9 cellular contexts compared by ENCODE assay signal in genomic region chr1:21509351-21510112, GRCh38. TPM values are rescaled to one million over a fixed set of nuclear protein-coding genes. Genes with fewer than 3 reads are reported as not detected.
A peak's percentile ranks its signal among the peaks of the same experiment; 100 is the strongest.
DNase-seq lines count a peak whose midpoint lies in the region; ATAC-seq and TF ChIP-seq lines count a peak whose summit lies in the region.
"Had no signal": no experiment of that assay in that cellular context is flagged by ENCODE, and none has a peak within 500 bp of the region (broad histone marks: within the 10 kb centered on the region; RNA-seq: fewer than 3 reads in every experiment).

Gene ALPL, plus strand, starts transcription at chr1:21509423. Its CDS starts 44,659 bp downstream, at chr1:21554082.

- H3K79me1 ChIP-seq in mesenchymal stem cell (replicated peaks; ENCODE audit: low read length, poor library complexity, severe bottlenecking), result no peaks in the 10 kb centered on the region

- peak within 1 kb of the TSS; percentile 78 for H4K8ac ChIP-seq in mesenchymal stem cell (ENCODE audit: low read length)

- peak within 1 kb of the TSS; percentile 70 for H3K4me3 Mint-ChIP-seq in activated T-cell treated with anti-CD3 and anti-CD28 coated beads, Interleukin-2, amount 50 U/mL, for 72 hours
- H3K4me3 Mint-ChIP-seq in type B pancreatic cell, result peak within 1 kb of the TSS; percentile 87

- no peak within 1 kb of the TSS for H2BK5ac ChIP-seq in mesenchymal stem cell (ENCODE audit: low read depth, low read length, poor library complexity, severe bottlenecking)

- intact Hi-C loops in dorsolateral prefrontal cortex (cut with DNase I), result loop anchor here (2.0 to 10.0 kb wide), 4 partner anchors 147 to 455 kb away; partner anchors contain the start of gene USP48 (in 1 of the 2)

- H3K4me1 ChIP-seq in mesenchymal stem cell (ENCODE audit: control insufficient read depth, insufficient read depth, low read depth, low read length), result peaks cover 37% of the 10 kb centered on the region

- no peak within 1 kb of the TSS for H3K27ac Mint-ChIP-seq in activated T-cell treated with anti-CD3 and anti-CD28 coated beads, Interleukin-2, amount 50 U/mL, for 72 hours
- H3K27ac Mint-ChIP-seq in type B pancreatic cell, result peak within 1 kb of the TSS; percentile 21

- DNase-seq in activated T-cell treated with anti-CD3 and anti-CD28 coated beads, Interleukin-2, amount 50 U/mL, for 72 hours, result no peak
- DNase-seq in activated T-cell treated with anti-CD3 and anti-CD28 coated beads for 4 hours (no peak), dorsolateral prefrontal cortex (no peak), mesenchymal stem cell (no peak), type B pancreatic cell (ENCODE audit: extremely low spot score, unreplicated experiment) (no peak), medulla oblongata (ENCODE audit: extremely low spot score) (no peak), NCI-H1436 (lab: John Stamatoyannopoulos, UW) (no peak), cortex of kidney (lab: John Stamatoyannopoulos, UW) (no peak)
- DNase-seq: DND-41 had no signal

- peak within 1 kb of the TSS; percentile 24 for H2AK5ac ChIP-seq in mesenchymal stem cell (ENCODE audit: low read length, severe bottlenecking)

- peaks cover 6% of the 10 kb centered on the region for H3K4me1 Mint-ChIP-seq in activated T-cell treated with anti-CD3 and anti-CD28 coated beads, Interleukin-2, amount 50 U/mL, for 72 hours (ENCODE audit: low read depth)
- peaks cover 16% of the 10 kb centered on the region for H3K4me1 Mint-ChIP-seq in type B pancreatic cell (ENCODE audit: unreplicated experiment)

- H3K27me3 Mint-ChIP-seq in activated T-cell treated with anti-CD3 and anti-CD28 coated beads, Interleukin-2, amount 50 U/mL, for 72 hours (ENCODE audit: low read depth), result peaks cover 57% of the 10 kb centered on the region
- H3K27me3 Mint-ChIP-seq in type B pancreatic cell, result peaks cover 44% of the 10 kb centered on the region

- peak within 1 kb of the TSS; percentile 84 for H3K9ac ChIP-seq in mesenchymal stem cell (ENCODE audit: low read length)

- H3K4me3 ChIP-seq in dorsolateral prefrontal cortex, result peak within 1 kb of the TSS in 56 of 59 donors; percentile 14 to 62 (median 45)
- peak within 1 kb of the TSS; percentile 51 to 79 for H3K4me3 ChIP-seq in mesenchymal stem cell (ENCODE audit: insufficient read depth in 1 of 2, low read depth in 1 of 2, low read length in 2 of 2)

- no peak within 1 kb of the TSS for H4K91ac ChIP-seq in mesenchymal stem cell (ENCODE audit: low read length)

- peak within 1 kb of the TSS; percentile 24 to 37 for H3K4ac ChIP-seq in mesenchymal stem cell (ENCODE audit: low read depth in 1 of 2, low read length in 2 of 2)

- H2BK15ac ChIP-seq in mesenchymal stem cell (ENCODE audit: low read depth, poor library complexity, severe bottlenecking), result peak within 1 kb of the TSS; percentile 73

- WGBS in mesenchymal stem cell, result 2% methylated on average over 65 of the region's 67 CpGs

- H3K27ac ChIP-seq in dorsolateral prefrontal cortex (peak within 1 kb of the TSS in 13 of 59 donors; percentile 6 to 53 (median 33)), mesenchymal stem cell (ENCODE audit: low read length, poor library complexity, severe bottlenecking) (no peak within 1 kb of the TSS)

- H3K27me3 ChIP-seq in dorsolateral prefrontal cortex, result peaks cover 0 to 20% (median 7%) of the 10 kb centered on the region in 45 donors
- H3K27me3 ChIP-seq in mesenchymal stem cell (ENCODE audit: control insufficient read depth in 1 of 2, insufficient read depth in 1 of 2, low read length in 2 of 2), result peaks cover 10 to 64% of the 10 kb centered on the region in 2 experiments

- peak within 1 kb of the TSS; percentile 84 for H3K4me2 ChIP-seq in mesenchymal stem cell (ENCODE audit: low read length, poor library complexity, severe bottlenecking)

- H3K9me3 Mint-ChIP-seq in activated T-cell treated with anti-CD3 and anti-CD28 coated beads, Interleukin-2, amount 50 U/mL, for 72 hours, result no peaks in the 10 kb centered on the region
- no peaks in the 10 kb centered on the region for H3K9me3 Mint-ChIP-seq in type B pancreatic cell

- no peak for ATAC-seq in activated T-cell treated with anti-CD3 and anti-CD28 coated beads, Interleukin-2, amount 50 U/mL, for 72 hours (replicated peaks in 1 of 2)

- no peaks in the 10 kb centered on the region for H3K36me3 ChIP-seq in mesenchymal stem cell (ENCODE audit: control insufficient read depth in 1 of 2, insufficient read depth in 2 of 2, low read depth in 1 of 2, low read length in 2 of 2)

- H3K18ac ChIP-seq in mesenchymal stem cell (ENCODE audit: low read depth in 1 of 2, low read length in 2 of 2), result peak within 1 kb of the TSS in 1 of 2 experiments; percentile 73

- peaks cover 0 to 2% of the 10 kb centered on the region in 2 donors for H3K36me3 Mint-ChIP-seq in activated T-cell treated with anti-CD3 and anti-CD28 coated beads, Interleukin-2, amount 50 U/mL, for 72 hours (ENCODE audit: insufficient read depth in 2 of 2)
- no peaks in the 10 kb centered on the region for H3K36me3 Mint-ChIP-seq in type B pancreatic cell

- H2BK120ac ChIP-seq in mesenchymal stem cell (ENCODE audit: low read depth, low read length), result no peak within 1 kb of the TSS

- peak within 1 kb of the TSS; percentile 69 for H2AFZ ChIP-seq in mesenchymal stem cell (ENCODE audit: low read depth, low read length)

- H2BK12ac ChIP-seq in mesenchymal stem cell (ENCODE audit: low read length in 2 of 2), result peak within 1 kb of the TSS; percentile 31 to 57

- peak in 1 of 56 donors; percentile 24 for TF ChIP-seq CTCF in dorsolateral prefrontal cortex (IDR thresholded peaks at IDR 0.05 in 54 of 56, conservative IDR thresholded peaks at IDR 0.05 in 2 of 56; ENCODE audit: low read depth in 1 of 56, partially characterized antibody in 56 of 56)
- TF ChIP-seq CTCF in type B pancreatic cell (conservative IDR thresholded peaks at IDR 0.05), result no peak

- peak within 1 kb of the TSS in 1 of 2 experiments; percentile 76 for H3K14ac ChIP-seq in mesenchymal stem cell (ENCODE audit: low read length in 2 of 2)

- H3K9me3 ChIP-seq in mesenchymal stem cell (ENCODE audit: control insufficient read depth, low read length), result no peaks in the 10 kb centered on the region

- peak within 1 kb of the TSS in 1 of 2 experiments; percentile 46 for H3K23ac ChIP-seq in mesenchymal stem cell (ENCODE audit: low read length in 2 of 2)

RNA-seq across cellular contexts. Expression of gene ALPL, which starts in this region (rescaled TPM):
- total RNA-seq in activated T-cell treated with anti-CD3 and anti-CD28 coated beads, Interleukin-2, amount 50 U/mL, for 72 hours, result under 1 TPM in 1 of 2 donors, not detected in 1; 0.23 TPM
- total RNA-seq in dorsolateral prefrontal cortex (10 to 100 TPM in 87 of 120 experiments, 1 to 10 TPM in 33; 3.9 to 39.4 (median 12.7) TPM), type B pancreatic cell (ENCODE audit: low replicate concordance) (2.5 and 43.1 TPM in 2 replicates)
- polyA plus RNA-seq in mesenchymal stem cell (2013, experiment 1 of 2), result 11.5 TPM
- 11.6 TPM for polyA plus RNA-seq in mesenchymal stem cell (2013, experiment 2 of 2)
